Comparison of ENCODE assay signal across 2 cellular contexts in the genomic region with DNA sequence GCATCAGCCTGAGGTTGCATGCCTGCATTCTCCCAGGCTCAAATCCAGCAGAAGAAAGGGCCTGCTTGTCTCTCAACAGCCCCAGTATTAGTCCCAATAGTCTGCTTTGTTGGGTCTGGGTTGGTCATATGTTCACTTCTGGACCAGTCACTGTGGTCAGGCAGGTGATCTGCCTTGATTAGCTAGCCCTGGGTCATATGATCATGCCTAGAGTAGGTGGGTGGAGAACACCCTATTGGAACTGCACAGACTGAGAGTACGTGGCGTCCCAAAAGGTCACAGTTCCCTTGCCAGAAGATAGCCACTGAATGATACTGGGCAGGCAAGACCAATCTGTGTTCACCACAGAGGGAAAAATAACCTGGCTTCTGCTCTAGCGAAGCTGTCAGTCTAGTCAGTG.
TF ChIP-seq lines count a peak whose summit lies in the region.

No MANE protein-coding gene starts in this region.

TF ChIP-seq in H1, 55 proteins besides CTCF, POLR2A, EP300 and RAD21 (continued from another document):
- TF ChIP-seq CHD1 (IDR thresholded peaks at IDR 0.05; ENCODE audit: low read depth, low read length) (no peak), CREB1 (IDR thresholded peaks at IDR 0.05) (no peak), HDAC6 (IDR thresholded peaks at IDR 0.05; ENCODE audit: low read depth, low read length) (no peak), CHD7 (IDR thresholded peaks at IDR 0.05; ENCODE audit: insufficient replicate concordance, low read length) (no peak), NRF1 (IDR thresholded peaks at IDR 0.05; ENCODE audit: low read depth, low read length) (no peak), SUZ12 (IDR thresholded peaks at IDR 0.05; ENCODE audit: low read length) (no peak), BCL11A (IDR thresholded peaks at IDR 0.05; ENCODE audit: low read depth in 2 of 2, low read length in 2 of 2) (no peak), KDM1A (IDR thresholded peaks at IDR 0.05; ENCODE audit: borderline replicate concordance, low read length) (no peak), CBX5 (IDR thresholded peaks at IDR 0.05; ENCODE audit: low read depth, low read length) (no peak), ZNF274 (IDR thresholded peaks at IDR 0.05; ENCODE audit: borderline replicate concordance, extremely low read depth, low read length) (no peak), KDM5A (IDR thresholded peaks at IDR 0.05; ENCODE audit: low read length) (no peak), SIX5 (IDR thresholded peaks at IDR 0.05; ENCODE audit: low read depth, low read length) (no peak)

TF ChIP-seq in WTC11, 78 proteins besides CTCF, POLR2A, EP300 and RAD21 (continued from another document):
- no peak for TF ChIP-seq STAT6 (CRISPR knock-in tag; conservative IDR thresholded peaks at IDR 0.05; ENCODE audit: low read depth)
- no peak for TF ChIP-seq HMGA2 (CRISPR knock-in tag; IDR thresholded peaks at IDR 0.05)
- TF ChIP-seq MLX (CRISPR knock-in tag; IDR thresholded peaks at IDR 0.05): no peak
- TF ChIP-seq, protein P1, sequence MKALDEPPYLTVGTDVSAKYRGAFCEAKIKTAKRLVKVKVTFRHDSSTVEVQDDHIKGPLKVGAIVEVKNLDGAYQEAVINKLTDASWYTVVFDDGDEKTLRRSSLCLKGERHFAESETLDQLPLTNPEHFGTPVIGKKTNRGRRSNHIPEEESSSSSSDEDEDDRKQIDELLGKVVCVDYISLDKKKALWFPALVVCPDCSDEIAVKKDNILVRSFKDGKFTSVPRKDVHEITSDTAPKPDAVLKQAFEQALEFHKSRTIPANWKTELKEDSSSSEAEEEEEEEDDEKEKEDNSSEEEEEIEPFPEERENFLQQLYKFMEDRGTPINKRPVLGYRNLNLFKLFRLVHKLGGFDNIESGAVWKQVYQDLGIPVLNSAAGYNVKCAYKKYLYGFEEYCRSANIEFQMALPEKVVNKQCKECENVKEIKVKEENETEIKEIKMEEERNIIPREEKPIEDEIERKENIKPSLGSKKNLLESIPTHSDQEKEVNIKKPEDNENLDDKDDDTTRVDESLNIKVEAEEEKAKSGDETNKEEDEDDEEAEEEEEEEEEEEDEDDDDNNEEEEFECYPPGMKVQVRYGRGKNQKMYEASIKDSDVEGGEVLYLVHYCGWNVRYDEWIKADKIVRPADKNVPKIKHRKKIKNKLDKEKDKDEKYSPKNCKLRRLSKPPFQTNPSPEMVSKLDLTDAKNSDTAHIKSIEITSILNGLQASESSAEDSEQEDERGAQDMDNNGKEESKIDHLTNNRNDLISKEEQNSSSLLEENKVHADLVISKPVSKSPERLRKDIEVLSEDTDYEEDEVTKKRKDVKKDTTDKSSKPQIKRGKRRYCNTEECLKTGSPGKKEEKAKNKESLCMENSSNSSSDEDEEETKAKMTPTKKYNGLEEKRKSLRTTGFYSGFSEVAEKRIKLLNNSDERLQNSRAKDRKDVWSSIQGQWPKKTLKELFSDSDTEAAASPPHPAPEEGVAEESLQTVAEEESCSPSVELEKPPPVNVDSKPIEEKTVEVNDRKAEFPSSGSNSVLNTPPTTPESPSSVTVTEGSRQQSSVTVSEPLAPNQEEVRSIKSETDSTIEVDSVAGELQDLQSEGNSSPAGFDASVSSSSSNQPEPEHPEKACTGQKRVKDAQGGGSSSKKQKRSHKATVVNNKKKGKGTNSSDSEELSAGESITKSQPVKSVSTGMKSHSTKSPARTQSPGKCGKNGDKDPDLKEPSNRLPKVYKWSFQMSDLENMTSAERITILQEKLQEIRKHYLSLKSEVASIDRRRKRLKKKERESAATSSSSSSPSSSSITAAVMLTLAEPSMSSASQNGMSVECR (CRISPR knock-in tag; IDR thresholded peaks at IDR 0.05; ENCODE audit: borderline replicate concordance): no peak
- no peak for TF ChIP-seq JUN (CRISPR knock-in tag; IDR thresholded peaks at IDR 0.05)
- no peak for TF ChIP-seq ZNF232 (CRISPR knock-in tag; IDR thresholded peaks at IDR 0.05)
- TF ChIP-seq RORB (CRISPR knock-in tag; IDR thresholded peaks at IDR 0.05): no peak
- TF ChIP-seq ZNF138 (CRISPR knock-in tag; conservative IDR thresholded peaks at IDR 0.05): no peak
- no peak for TF ChIP-seq MYBL2 (CRISPR knock-in tag; IDR thresholded peaks at IDR 0.05)
- TF ChIP-seq, protein P2, sequence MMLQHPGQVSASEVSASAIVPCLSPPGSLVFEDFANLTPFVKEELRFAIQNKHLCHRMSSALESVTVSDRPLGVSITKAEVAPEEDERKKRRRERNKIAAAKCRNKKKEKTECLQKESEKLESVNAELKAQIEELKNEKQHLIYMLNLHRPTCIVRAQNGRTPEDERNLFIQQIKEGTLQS (CRISPR knock-in tag; conservative IDR thresholded peaks at IDR 0.05): no peak
- TF ChIP-seq, protein P3, sequence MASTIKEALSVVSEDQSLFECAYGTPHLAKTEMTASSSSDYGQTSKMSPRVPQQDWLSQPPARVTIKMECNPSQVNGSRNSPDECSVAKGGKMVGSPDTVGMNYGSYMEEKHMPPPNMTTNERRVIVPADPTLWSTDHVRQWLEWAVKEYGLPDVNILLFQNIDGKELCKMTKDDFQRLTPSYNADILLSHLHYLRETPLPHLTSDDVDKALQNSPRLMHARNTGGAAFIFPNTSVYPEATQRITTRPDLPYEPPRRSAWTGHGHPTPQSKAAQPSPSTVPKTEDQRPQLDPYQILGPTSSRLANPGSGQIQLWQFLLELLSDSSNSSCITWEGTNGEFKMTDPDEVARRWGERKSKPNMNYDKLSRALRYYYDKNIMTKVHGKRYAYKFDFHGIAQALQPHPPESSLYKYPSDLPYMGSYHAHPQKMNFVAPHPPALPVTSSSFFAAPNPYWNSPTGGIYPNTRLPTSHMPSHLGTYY (CRISPR knock-in tag; IDR thresholded peaks at IDR 0.05): no peak
- no peak for TF ChIP-seq ELF4 (CRISPR knock-in tag; IDR thresholded peaks at IDR 0.05; ENCODE audit: low read depth)
- no peak for TF ChIP-seq GRHL2 (CRISPR knock-in tag; IDR thresholded peaks at IDR 0.05; ENCODE audit: insufficient replicate concordance, severe bottlenecking)
- TF ChIP-seq CDX4 (CRISPR knock-in tag; IDR thresholded peaks at IDR 0.05; ENCODE audit: borderline replicate concordance): no peak
- no peak for TF ChIP-seq ZMAT4 (CRISPR knock-in tag; IDR thresholded peaks at IDR 0.05)
